In the genomic region with DNA sequence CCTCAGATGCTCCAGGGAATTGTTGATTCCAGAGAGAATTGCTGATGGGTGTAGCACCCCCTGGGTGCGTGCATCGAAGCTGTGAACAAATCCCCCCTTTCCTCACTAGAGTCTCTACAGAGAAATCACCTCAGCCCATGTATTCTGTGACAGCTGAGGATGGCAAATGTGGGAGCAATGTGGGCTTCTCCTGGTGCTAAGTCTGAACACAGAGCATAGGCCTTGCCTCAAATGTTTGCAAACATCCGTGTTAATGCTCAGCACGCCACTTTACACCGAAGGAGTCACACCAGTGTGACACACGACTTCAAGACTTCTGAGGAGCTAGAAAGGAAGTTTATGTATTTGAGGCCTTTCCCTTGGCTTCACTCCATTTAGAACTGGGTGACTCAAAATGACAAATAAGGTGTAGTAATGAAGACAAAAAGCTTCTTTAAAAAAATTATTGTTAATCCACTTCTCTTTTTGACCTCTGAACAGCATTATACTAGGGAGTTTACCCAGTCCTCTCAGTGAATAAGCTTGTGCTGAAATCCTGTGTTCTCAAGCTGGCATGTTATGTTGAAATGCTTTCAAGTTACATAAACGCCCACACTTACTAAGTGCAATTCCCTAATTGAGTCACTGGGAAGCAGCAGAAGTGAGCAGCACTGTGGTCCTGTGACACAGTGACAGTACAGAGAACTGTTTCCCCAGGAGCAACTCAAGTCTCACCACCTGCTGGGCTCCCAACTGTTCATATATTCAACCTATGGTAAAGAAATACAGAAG, we compare ENCODE assay signal across 8 cellular contexts.
DNase-seq lines count a peak whose midpoint lies in the region; ATAC-seq and TF ChIP-seq lines count a peak whose summit lies in the region.

No MANE protein-coding gene starts in this region.

- 66% methylated on average over 7 of the region's 7 CpGs for WGBS in SK-N-SH (ENCODE audit: low lambda C conversion rate)
- WGBS in H9 (ENCODE audit: extremely low coverage, insufficient read length, low lambda C conversion rate), result no CpG with 5 or more reads among the region's 7 CpGs

- H3K9ac ChIP-seq in SK-N-SH (no peak overlapping the region), H9 (ENCODE audit: extremely low read depth, insufficient read length, low read length) (no peak overlapping the region)

- no peak overlapping the region for H3K4me3 ChIP-seq in SK-N-SH (ENCODE audit: low read depth in 2 of 2, low read length in 1 of 2)
- H3K4me3 ChIP-seq in fibroblast of mammary gland (ENCODE audit: control insufficient read depth, low read depth, low read length), result no peak overlapping the region
- no peak overlapping the region for H3K4me3 ChIP-seq in neutrophil (ENCODE audit: low read depth in 1 of 2, low read length in 1 of 2)
- H3K4me3 ChIP-seq in HAP-1, result no peak overlapping the region

- H3K79me1 ChIP-seq in H9 (ENCODE audit: insufficient read depth, low read depth, low read length, poor library complexity, severe bottlenecking), result no peaks in the 10 kb centered on the region

- no peak overlapping the region for H2BK20ac ChIP-seq in H9 (ENCODE audit: low read depth, low read length, poor library complexity, severe bottlenecking)

- no peaks in the 10 kb centered on the region for H3K9me3 Mint-ChIP-seq in H9

- H3F3A ChIP-seq in SK-N-SH (replicated peaks; ENCODE audit: insufficient read depth), result no peaks in the 10 kb centered on the region

- H2BK5ac ChIP-seq in H9 (ENCODE audit: insufficient read length, low read length), result no peak overlapping the region

- H3K27ac ChIP-seq in SK-N-SH (ENCODE audit: low read depth in 2 of 2, low read length in 1 of 2) (peak overlapping the region; percentile 14 to 74; a peak in 3 of 4 replicates), neutrophil (peak overlapping the region; percentile 86), H9 (ENCODE audit: insufficient read length, low read depth, low read length) (no peak overlapping the region)

- H3K14ac ChIP-seq in H9 (ENCODE audit: insufficient read depth, low read length), result no peak overlapping the region

- POLR2A ChIA-PET in SK-N-SH (lab: Yijun Ruan, JAX), result no interaction called here

- H2BK12ac ChIP-seq in H9 (ENCODE audit: insufficient read length, low read depth, low read length), result no peak overlapping the region

- peak overlapping the region; percentile 12; the same call in 1 of the 2 replicates for H3K4me2 ChIP-seq in SK-N-SH
- H3K4me2 ChIP-seq in H9 (ENCODE audit: insufficient read depth, insufficient read length, low read length), result no peak overlapping the region

- TF ChIP-seq CTCF in SK-N-SH (IDR thresholded peaks at IDR 0.05) (no peak), fibroblast of mammary gland (conservative IDR thresholded peaks at IDR 0.05; ENCODE audit: control insufficient read depth, insufficient read depth, low read depth, low read length) (peak; percentile 14), neutrophil (IDR thresholded peaks at IDR 0.05) (no peak), H9 (conservative IDR thresholded peaks at IDR 0.05) (no peak; the same call in 2 of the 3 replicates)

- no peak overlapping the region for H4K91ac ChIP-seq in H9 (ENCODE audit: insufficient read length, low read depth, low read length)

- no peak overlapping the region for H4K5ac ChIP-seq in H9 (ENCODE audit: insufficient read length, low read depth, low read length)

- H3K79me2 ChIP-seq in SK-N-SH (ENCODE audit: insufficient read depth) (no peaks in the 10 kb centered on the region), H9 (ENCODE audit: insufficient read depth, low read length) (no peaks in the 10 kb centered on the region)

- no peak overlapping the region for H3K56ac ChIP-seq in H9 (ENCODE audit: insufficient read length, low read depth, low read length)

- no peak overlapping the region for H2AK5ac ChIP-seq in H9 (ENCODE audit: insufficient read length, low read length)

- in situ Hi-C loops in Caki2 (cut with HindIII; ENCODE audit: low pct_unique_long_range_greater_than_20kb, low sequenced_read_pairs), result no loop called here
- in situ Hi-C loops in HAP-1 (cut with MboI; ENCODE audit: low sequenced_read_pairs), result no loop called here

- H3K4me1 Mint-ChIP-seq in H9, result peaks cover 31 to 32% of the 10 kb centered on the region in 2 experiments

- H3K36me3 ChIP-seq in SK-N-SH (replicated peaks in 1 of 2; ENCODE audit: control insufficient read depth in 1 of 2, insufficient read depth in 2 of 2, low read length in 1 of 2) (no peaks in the 10 kb centered on the region), neutrophil (no peaks in the 10 kb centered on the region), HAP-1 (replicated peaks) (no peaks in the 10 kb centered on the region)

- ATAC-seq in GM19372 (IDR thresholded peaks at IDR 0.05; ENCODE audit: low read depth, unreplicated experiment) (peak; percentile 63), HG03280 (IDR thresholded peaks at IDR 0.05; ENCODE audit: unreplicated experiment) (peak; percentile 67)

- no peak for TF ChIP-seq EP300 in SK-N-SH (IDR thresholded peaks at IDR 0.05; ENCODE audit: borderline replicate concordance in 1 of 2, low read depth in 1 of 2, low read length in 1 of 2)

- no peak overlapping the region for H2BK120ac ChIP-seq in H9 (ENCODE audit: low read depth, low read length, poor library complexity, severe bottlenecking)

- H3K4me1 ChIP-seq in SK-N-SH (ENCODE audit: control insufficient read depth in 1 of 2, insufficient read depth in 2 of 2, low read depth in 1 of 2, low read length in 1 of 2), result peaks cover 18 to 25% of the 10 kb centered on the region in 2 experiments; a peak in 3 of 4 replicates
- H3K4me1 ChIP-seq in neutrophil (ENCODE audit: control insufficient read depth in 1 of 2, insufficient read depth in 1 of 2, low read depth in 1 of 2, low read length in 1 of 2), result peaks cover 38 to 41% of the 10 kb centered on the region in 2 experiments
- H3K4me1 ChIP-seq in HAP-1, result no peaks in the 10 kb centered on the region
- no peaks in the 10 kb centered on the region for H3K4me1 ChIP-seq in H9 (ENCODE audit: insufficient read depth, low read length)

- H3K36me3 Mint-ChIP-seq in H9 (ENCODE audit: insufficient read depth in 1 of 3, low read depth in 3 of 3), result no peaks in the 10 kb centered on the region; a peak in 1 of 7 replicates

- H3K9me3 ChIP-seq in SK-N-SH, result no peaks in the 10 kb centered on the region
- H3K9me3 ChIP-seq in neutrophil, result no peaks in the 10 kb centered on the region
- no peaks in the 10 kb centered on the region for H3K9me3 ChIP-seq in HAP-1
- no peaks in the 10 kb centered on the region for H3K9me3 ChIP-seq in H9 (ENCODE audit: control insufficient read depth, low read depth, low read length)

- no peak overlapping the region for H3K23ac ChIP-seq in H9 (ENCODE audit: insufficient read length, low read depth, low read length)

- CTCF ChIA-PET in SK-N-SH (lab: Yijun Ruan, JAX), result interaction anchor here (0.8 to 2.0 kb wide), 5 partner anchors 8 to 169 kb away, joined by 3 to 4 read pairs (median 3); no protein-coding TSS in a partner anchor

- no peak overlapping the region for H3K18ac ChIP-seq in H9 (ENCODE audit: insufficient read length, low read depth, low read length)

- H3K27ac Mint-ChIP-seq in H9, result peak overlapping the region in 1 of 3 experiments; percentile 82; a peak in 2 of 7 replicates

- peak; percentile 26; the same call in 1 of the 2 replicates for TF ChIP-seq RAD21 in SK-N-SH (IDR thresholded peaks at IDR 0.05; ENCODE audit: low read length)

- H3T11ph ChIP-seq in H9 (ENCODE audit: low read length), result no peak overlapping the region

- no peak overlapping the region for H4K8ac ChIP-seq in H9 (replicated peaks; ENCODE audit: insufficient read length, low read depth, low read length)

- no peaks in the 10 kb centered on the region for H3K27me3 ChIP-seq in SK-N-SH (ENCODE audit: insufficient read depth)
- H3K27me3 ChIP-seq in neutrophil, result no peaks in the 10 kb centered on the region
- H3K27me3 ChIP-seq in HAP-1 (ENCODE audit: low read depth), result no peaks in the 10 kb centered on the region
- H3K27me3 ChIP-seq in H9 (ENCODE audit: insufficient read depth, low read length), result no peaks in the 10 kb centered on the region

- no peaks in the 10 kb centered on the region for H3K23me2 ChIP-seq in H9 (ENCODE audit: insufficient read length, low read depth, low read length, poor library complexity, severe bottlenecking)

- peak; percentile 22 for DNase-seq in Caki2 (ENCODE audit: low read depth)
- DNase-seq in SK-N-SH, result peak; percentile 24
- DNase-seq in fibroblast of mammary gland (ENCODE audit: low read depth), result peak; percentile 96
- no peak for DNase-seq in HAP-1 (ENCODE audit: low spot score in 2 of 2)
- DNase-seq in H9, result no peak

- H3K4me3 Mint-ChIP-seq in H9, result no peak overlapping the region

- H2BK15ac ChIP-seq in H9 (ENCODE audit: low read depth, low read length), result no peak overlapping the region

- no peaks in the 10 kb centered on the region for H4K20me1 ChIP-seq in SK-N-SH (ENCODE audit: insufficient read depth)
- no peaks in the 10 kb centered on the region for H4K20me1 ChIP-seq in H9 (ENCODE audit: control insufficient read depth, insufficient read depth, insufficient read length)

- H2AFZ ChIP-seq in SK-N-SH (ENCODE audit: low read depth) (0 out of 2 replicates have a peak overlapping the region, but pooled peaks have one; percentile 4), H9 (ENCODE audit: low read length) (no peak overlapping the region)

- no peaks in the 10 kb centered on the region for H3K27me3 Mint-ChIP-seq in H9 (ENCODE audit: low read depth)

- H3K9me2 ChIP-seq in SK-N-SH, result no peaks in the 10 kb centered on the region

- H3K4ac ChIP-seq in H9 (ENCODE audit: low read depth, low read length), result no peak overlapping the region

TF ChIP-seq in SK-N-SH, 30 proteins besides CTCF, POLR2A, EP300 and RAD21 (continues in another document):
- TF ChIP-seq YY1 (IDR thresholded peaks at IDR 0.05; ENCODE audit: low read depth) (no peak), RCOR1 (IDR thresholded peaks at IDR 0.05; ENCODE audit: low read length) (no peak), FOSL2 (IDR thresholded peaks at IDR 0.05; ENCODE audit: borderline replicate concordance, low read depth) (0 out of 2 replicates have a peak, but pooled peaks have one; percentile 36), TEAD4 (IDR thresholded peaks at IDR 0.05; ENCODE audit: borderline replicate concordance, insufficient read depth) (no peak)

Comparison
In these comparisons a context has a peak if more than half of its experiments do, and no peak if none do; other contexts are left out.
1. DNase-seq: peak in Caki2 (single experiment), SK-N-SH (single experiment) and fibroblast of mammary gland (single experiment); none in HAP-1 (0 of 2) and H9 (single experiment).